In the genomic region with DNA sequence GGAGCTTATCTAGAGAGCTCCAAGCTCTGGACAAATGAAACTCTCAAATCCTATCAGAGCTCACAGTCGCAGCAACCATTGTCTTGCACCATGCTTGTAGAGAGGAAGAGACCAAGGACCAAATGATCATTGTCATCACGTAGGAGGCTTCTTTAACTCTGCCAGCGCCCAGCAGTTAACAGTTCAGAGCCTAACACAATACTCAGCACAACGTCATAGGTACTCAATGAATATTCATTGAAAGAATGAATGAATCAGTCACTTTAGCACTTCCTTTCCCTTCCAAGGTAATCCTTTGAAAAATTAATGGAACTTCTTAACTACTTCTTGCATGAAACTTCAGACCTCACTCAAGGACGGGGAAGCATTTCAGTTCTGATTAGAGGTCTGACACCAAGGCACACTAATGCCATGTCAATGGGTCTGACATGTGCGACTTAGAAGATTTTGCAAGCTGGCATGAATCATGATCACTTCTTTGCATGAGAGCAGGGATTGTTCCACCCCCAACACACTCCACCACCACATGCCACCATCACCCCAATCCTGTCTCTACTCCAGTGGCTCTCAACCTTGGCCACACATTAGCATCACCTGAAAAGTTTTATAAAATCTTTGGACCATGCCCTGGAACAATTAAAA, we compare ENCODE assay signal across 1 cellular context.
TF ChIP-seq lines count a peak whose summit lies in the region.

No MANE protein-coding gene starts in this region.

TF ChIP-seq in GM12878, 131 proteins besides CTCF, POLR2A, EP300 and RAD21 (continued from another document):
- TF ChIP-seq, protein P1, sequence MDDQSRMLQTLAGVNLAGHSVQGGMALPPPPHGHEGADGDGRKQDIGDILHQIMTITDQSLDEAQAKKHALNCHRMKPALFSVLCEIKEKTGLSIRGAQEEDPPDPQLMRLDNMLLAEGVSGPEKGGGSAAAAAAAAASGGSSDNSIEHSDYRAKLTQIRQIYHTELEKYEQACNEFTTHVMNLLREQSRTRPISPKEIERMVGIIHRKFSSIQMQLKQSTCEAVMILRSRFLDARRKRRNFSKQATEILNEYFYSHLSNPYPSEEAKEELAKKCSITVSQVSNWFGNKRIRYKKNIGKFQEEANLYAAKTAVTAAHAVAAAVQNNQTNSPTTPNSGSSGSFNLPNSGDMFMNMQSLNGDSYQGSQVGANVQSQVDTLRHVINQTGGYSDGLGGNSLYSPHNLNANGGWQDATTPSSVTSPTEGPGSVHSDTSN (IDR thresholded peaks at IDR 0.05; ENCODE audit: insufficient replicate concordance, low read depth, low read length): no peak
- TF ChIP-seq MTA2 (IDR thresholded peaks at IDR 0.05; ENCODE audit: low read depth) (no peak), CHD4 (IDR thresholded peaks at IDR 0.05) (no peak), HCFC1 (IDR thresholded peaks at IDR 0.05; ENCODE audit: low read length) (no peak), ZBED1 (IDR thresholded peaks at IDR 0.05; ENCODE audit: borderline replicate concordance) (no peak), PAX8 (IDR thresholded peaks at IDR 0.05) (no peak), WRNIP1 (IDR thresholded peaks at IDR 0.05; ENCODE audit: borderline replicate concordance, low read depth, low read length) (no peak), SUPT20H (IDR thresholded peaks at IDR 0.05; ENCODE audit: borderline replicate concordance, control insufficient read depth, low read depth, low read length) (no peak), MTA3 (IDR thresholded peaks at IDR 0.05; ENCODE audit: borderline replicate concordance, low read length) (no peak), FOXK2 (IDR thresholded peaks at IDR 0.05) (no peak), ATF7 (IDR thresholded peaks at IDR 0.05; ENCODE audit: low read depth) (no peak)
- TF ChIP-seq, protein P2, sequence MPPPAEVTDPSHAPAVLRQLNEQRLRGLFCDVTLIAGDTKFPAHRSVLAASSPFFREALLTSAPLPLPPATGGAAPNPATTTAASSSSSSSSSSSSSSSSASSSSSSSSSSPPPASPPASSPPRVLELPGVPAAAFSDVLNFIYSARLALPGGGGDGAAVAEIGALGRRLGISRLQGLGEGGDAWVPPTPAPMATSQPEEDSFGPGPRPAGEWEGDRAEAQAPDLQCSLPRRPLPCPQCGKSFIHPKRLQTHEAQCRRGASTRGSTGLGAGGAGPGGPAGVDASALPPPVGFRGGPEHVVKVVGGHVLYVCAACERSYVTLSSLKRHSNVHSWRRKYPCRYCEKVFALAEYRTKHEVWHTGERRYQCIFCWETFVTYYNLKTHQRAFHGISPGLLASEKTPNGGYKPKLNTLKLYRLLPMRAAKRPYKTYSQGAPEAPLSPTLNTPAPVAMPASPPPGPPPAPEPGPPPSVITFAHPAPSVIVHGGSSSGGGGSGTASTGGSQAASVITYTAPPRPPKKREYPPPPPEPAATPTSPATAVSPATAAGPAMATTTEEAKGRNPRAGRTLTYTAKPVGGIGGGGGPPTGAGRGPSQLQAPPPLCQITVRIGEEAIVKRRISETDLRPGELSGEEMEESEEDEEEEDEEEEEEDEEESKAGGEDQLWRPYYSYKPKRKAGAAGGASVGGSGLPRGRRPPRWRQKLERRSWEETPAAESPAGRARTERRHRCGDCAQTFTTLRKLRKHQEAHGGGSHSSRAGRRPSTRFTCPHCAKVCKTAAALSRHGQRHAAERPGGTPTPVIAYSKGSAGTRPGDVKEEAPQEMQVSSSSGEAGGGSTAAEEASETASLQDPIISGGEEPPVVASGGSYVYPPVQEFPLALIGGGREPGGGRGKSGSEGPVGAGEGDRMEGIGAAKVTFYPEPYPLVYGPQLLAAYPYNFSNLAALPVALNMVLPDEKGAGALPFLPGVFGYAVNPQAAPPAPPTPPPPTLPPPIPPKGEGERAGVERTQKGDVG (CRISPR knock-in tag; IDR thresholded peaks at IDR 0.05): no peak
- TF ChIP-seq, protein P3, sequence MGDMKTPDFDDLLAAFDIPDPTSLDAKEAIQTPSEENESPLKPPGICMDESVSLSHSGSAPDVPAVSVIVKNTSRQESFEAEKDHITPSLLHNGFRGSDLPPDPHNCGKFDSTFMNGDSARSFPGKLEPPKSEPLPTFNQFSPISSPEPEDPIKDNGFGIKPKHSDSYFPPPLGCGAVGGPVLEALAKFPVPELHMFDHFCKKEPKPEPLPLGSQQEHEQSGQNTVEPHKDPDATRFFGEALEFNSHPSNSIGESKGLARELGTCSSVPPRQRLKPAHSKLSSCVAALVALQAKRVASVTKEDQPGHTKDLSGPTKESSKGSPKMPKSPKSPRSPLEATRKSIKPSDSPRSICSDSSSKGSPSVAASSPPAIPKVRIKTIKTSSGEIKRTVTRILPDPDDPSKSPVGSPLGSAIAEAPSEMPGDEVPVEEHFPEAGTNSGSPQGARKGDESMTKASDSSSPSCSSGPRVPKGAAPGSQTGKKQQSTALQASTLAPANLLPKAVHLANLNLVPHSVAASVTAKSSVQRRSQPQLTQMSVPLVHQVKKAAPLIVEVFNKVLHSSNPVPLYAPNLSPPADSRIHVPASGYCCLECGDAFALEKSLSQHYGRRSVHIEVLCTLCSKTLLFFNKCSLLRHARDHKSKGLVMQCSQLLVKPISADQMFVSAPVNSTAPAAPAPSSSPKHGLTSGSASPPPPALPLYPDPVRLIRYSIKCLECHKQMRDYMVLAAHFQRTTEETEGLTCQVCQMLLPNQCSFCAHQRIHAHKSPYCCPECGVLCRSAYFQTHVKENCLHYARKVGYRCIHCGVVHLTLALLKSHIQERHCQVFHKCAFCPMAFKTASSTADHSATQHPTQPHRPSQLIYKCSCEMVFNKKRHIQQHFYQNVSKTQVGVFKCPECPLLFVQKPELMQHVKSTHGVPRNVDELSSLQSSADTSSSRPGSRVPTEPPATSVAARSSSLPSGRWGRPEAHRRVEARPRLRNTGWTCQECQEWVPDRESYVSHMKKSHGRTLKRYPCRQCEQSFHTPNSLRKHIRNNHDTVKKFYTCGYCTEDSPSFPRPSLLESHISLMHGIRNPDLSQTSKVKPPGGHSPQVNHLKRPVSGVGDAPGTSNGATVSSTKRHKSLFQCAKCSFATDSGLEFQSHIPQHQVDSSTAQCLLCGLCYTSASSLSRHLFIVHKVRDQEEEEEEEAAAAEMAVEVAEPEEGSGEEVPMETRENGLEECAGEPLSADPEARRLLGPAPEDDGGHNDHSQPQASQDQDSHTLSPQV (IDR thresholded peaks at IDR 0.05): no peak
- TF ChIP-seq, protein P4, sequence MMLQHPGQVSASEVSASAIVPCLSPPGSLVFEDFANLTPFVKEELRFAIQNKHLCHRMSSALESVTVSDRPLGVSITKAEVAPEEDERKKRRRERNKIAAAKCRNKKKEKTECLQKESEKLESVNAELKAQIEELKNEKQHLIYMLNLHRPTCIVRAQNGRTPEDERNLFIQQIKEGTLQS (IDR thresholded peaks at IDR 0.05; ENCODE audit: borderline replicate concordance, extremely low read depth, low read depth, low read length): no peak
